In genomic region chr2:184602734-184603133, GRCh38 we compare ENCODE assay signal across 35 cellular contexts. TPM values are rescaled to one million over a fixed set of nuclear protein-coding genes. Genes with fewer than 3 reads are reported as not detected.
"Had no signal": no experiment of that assay in that cellular context is flagged by ENCODE, and none has a peak within 500 bp of the region (broad histone marks: within the 10 kb centered on the region; RNA-seq: fewer than 3 reads in every experiment).

No MANE protein-coding gene starts in this region.

- H3K27ac ChIP-seq: adrenal gland, body of pancreas, esophagus muscularis mucosa, foreskin keratinocyte, gastrocnemius medialis, heart left ventricle had no signal

- DNase-seq: activated CD4-positive, alpha-beta memory T cell treated with anti-CD3 and anti-CD28 coated beads for 36 hours; activated CD4-positive, alpha-beta T cell treated with anti-CD3 and anti-CD28 coated beads for 36 hours; activated CD4-positive, alpha-beta T cell treated with anti-CD3 and anti-CD28 coated beads, Interleukin-2, amount 10 ng/mL, durations not matched to agents 24 days and 14 days; activated CD4-positive, CD25-positive, alpha-beta regulatory T cell; activated CD4-positive, CD25-positive, alpha-beta regulatory T cell treated with anti-CD3 and anti-CD28 coated beads, Interleukin-2, amount 50 U/mL, for 72 hours; activated CD8-positive, alpha-beta memory T cell treated with anti-CD3 and anti-CD28 coated beads, Interleukin-2, amount 10 ng/mL, durations not matched to agents 7 days and 5 days; activated CD8-positive, alpha-beta memory T cell treated with anti-CD3 and anti-CD28 coated beads, Interleukin-2, amount 50 U/mL, for 4 hours; activated CD8-positive, alpha-beta T cell treated with anti-CD3 and anti-CD28 coated beads, Interleukin-2, amount 10 ng/mL, durations not matched to agents 7 days and 5 days; activated effector memory CD4-positive, alpha-beta T cell treated with anti-CD3 and anti-CD28 coated beads, Interleukin-2, amount 50 U/mL, for 16 hours; activated naive CD4-positive, alpha-beta T cell treated with anti-CD3 and anti-CD28 coated beads for 36 hours; activated naive CD8-positive, alpha-beta T cell treated with anti-CD3 and anti-CD28 coated beads for 36 hours; activated naive CD8-positive, alpha-beta T cell treated with anti-CD3 and anti-CD28 coated beads, Interleukin-2, amount 50 U/mL, for 24 hours; activated T-cell treated with anti-CD3 and anti-CD28 coated beads, Interleukin-2, amount 50 U/mL, for 1 hour; activated T-cell treated with anti-CD3 and anti-CD28 coated beads, Interleukin-2, amount 50 U/mL, for 48 hours; adrenal gland; amygdala; aorta; body of pancreas; caudate nucleus; cortex of kidney; dermis blood vessel endothelial cell; effector CD4-positive, alpha-beta T cell; effector memory CD8-positive, alpha-beta T cell; erythroblast; foreskin keratinocyte; gastrocnemius medialis; glutamatergic neuron; heart left ventricle; T-helper 17 cell; T1000 had no signal

- H3K4me3 ChIP-seq: adrenal gland, body of pancreas, esophagus muscularis mucosa, gastrocnemius medialis, heart left ventricle had no signal

- H3K27me3 ChIP-seq: body of pancreas had no signal

- H3K4me1 ChIP-seq: foreskin keratinocyte had no signal

- H3K9me3 ChIP-seq: adrenal gland, body of pancreas, esophagus muscularis mucosa, gastrocnemius medialis, heart left ventricle had no signal

- H3K36me3 ChIP-seq: adrenal gland, esophagus muscularis mucosa, gastrocnemius medialis, heart left ventricle had no signal

RNA-seq across cellular contexts. Expression of gene ZNF804A, which starts 4.4 kb away (rescaled TPM):
- total RNA-seq: activated CD4-positive, alpha-beta memory T cell treated with anti-CD3 and anti-CD28 coated beads for 36 hours; activated CD4-positive, alpha-beta T cell treated with anti-CD3 and anti-CD28 coated beads for 36 hours; activated CD4-positive, alpha-beta T cell treated with anti-CD3 and anti-CD28 coated beads, Interleukin-2, amount 10 ng/mL, durations not matched to agents 24 days and 14 days; activated CD8-positive, alpha-beta memory T cell treated with anti-CD3 and anti-CD28 coated beads for 36 hours; activated CD8-positive, alpha-beta memory T cell treated with anti-CD3 and anti-CD28 coated beads, Interleukin-2, amount 10 ng/mL, durations not matched to agents 7 days and 5 days; activated CD8-positive, alpha-beta T cell treated with anti-CD3 and anti-CD28 coated beads, Interleukin-2, amount 10 ng/mL, durations not matched to agents 7 days and 5 days; activated naive CD4-positive, alpha-beta T cell treated with anti-CD3 and anti-CD28 coated beads for 36 hours; activated naive CD8-positive, alpha-beta T cell treated with anti-CD3 and anti-CD28 coated beads for 36 hours; activated T-helper 1 cell treated with anti-CD3 and anti-CD28 coated beads, Interleukin-12 subunit alpha, Interleukin-12 subunit beta, Interleukin-2, Interleukin-4 antibody, amounts not matched to agents 30 ng/mL and 10 ng/mL and 1 ng/mL, durations not matched to agents 14 hours and 24 hours and 36 hours; activated T-helper 2 cell treated with anti-CD3 and anti-CD28 coated beads, Interferon-gamma antibody, Interleukin-2, Interleukin-4, amounts not matched to agents 10 μg/mL and 5 μg/mL and 100 μg/mL, durations not matched to agents 14 hours and 24 hours and 36 hours; body of pancreas; chondrocyte; dermis blood vessel endothelial cell; foreskin keratinocyte; gastrocnemius medialis; T-helper 17 cell had no signal
- polyA plus RNA-seq: aorta, foreskin keratinocyte had no signal
